ENCODE assay signal across 7 cellular contexts in the genomic region with DNA sequence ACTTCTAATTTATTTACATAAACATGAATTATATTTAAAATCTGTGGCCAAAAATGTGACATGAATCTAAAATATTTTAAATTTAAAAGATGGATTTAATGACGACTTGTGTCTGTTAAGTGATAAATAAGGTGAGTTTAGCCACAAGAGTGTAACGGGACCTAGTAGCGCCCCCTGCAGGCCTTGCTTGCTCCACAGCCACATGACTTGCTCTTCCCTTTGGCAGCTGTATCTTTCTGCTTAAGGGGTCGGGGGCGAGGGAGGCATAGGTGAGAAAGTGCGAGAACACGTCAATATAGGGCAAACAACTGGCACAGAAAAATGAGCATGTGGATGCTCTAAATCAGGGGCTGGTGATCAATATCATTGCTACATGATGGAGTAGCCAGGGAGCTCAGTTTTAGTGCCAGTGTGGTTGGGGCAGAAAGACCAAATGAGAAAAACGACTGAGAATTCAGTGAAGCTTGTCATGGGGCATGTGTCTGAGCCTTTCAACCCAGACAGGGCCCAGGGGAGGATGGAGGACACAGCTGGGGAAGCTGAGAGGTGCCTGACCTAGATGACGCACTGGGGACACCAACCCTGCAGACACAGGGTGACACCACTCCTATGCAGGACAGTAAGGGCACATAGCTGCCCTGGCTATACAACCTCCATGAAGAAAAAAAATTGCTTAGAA. TPM values are rescaled to one million over a fixed set of nuclear protein-coding genes. Genes with fewer than 3 reads are reported as not detected.
A peak's percentile ranks its signal among the peaks of the same experiment; 100 is the strongest.
DNase-seq lines count a peak whose midpoint lies in the region; ATAC-seq and TF ChIP-seq lines count a peak whose summit lies in the region.

No MANE protein-coding gene starts in this region.

- peak; percentile 66 for TF ChIP-seq CTCF in GM10266 (IDR thresholded peaks at IDR 0.05; ENCODE audit: control insufficient read depth, insufficient read depth, low read depth, missing control alignments)
- peak; percentile 84 for TF ChIP-seq CTCF in Loucy (conservative IDR thresholded peaks at IDR 0.05; ENCODE audit: low read length)
- peak; percentile 97 for TF ChIP-seq CTCF in endodermal cell (conservative IDR thresholded peaks at IDR 0.05)
- TF ChIP-seq CTCF in nephron progenitor cell (IDR thresholded peaks at IDR 0.05), result peak; percentile 70
- peak; percentile 29 for TF ChIP-seq CTCF in thoracic aorta (IDR thresholded peaks at IDR 0.05)

- H3K4me1 Mint-ChIP-seq in activated CD4-positive, alpha-beta T cell treated with anti-CD3 and anti-CD28 coated beads, Interleukin-2, amount 10 ng/mL, durations not matched to agents 7 days and 5 days, result no peaks in the 10 kb centered on the region
- H3K4me1 Mint-ChIP-seq in endodermal cell, result no peaks in the 10 kb centered on the region
- no peaks in the 10 kb centered on the region for H3K4me1 Mint-ChIP-seq in nephron progenitor cell

- H3K9ac ChIP-seq in Loucy (ENCODE audit: low read depth, low read length, poor library complexity, severe bottlenecking) (no peak overlapping the region), endodermal cell (ENCODE audit: extremely low read depth, low read length, poor library complexity, severe bottlenecking) (no peak overlapping the region)

- POLR2A ChIA-PET in activated CD4-positive, alpha-beta T cell treated with anti-CD3 and anti-CD28 coated beads, Interleukin-2, amount 10 ng/mL, durations not matched to agents 7 days and 5 days (lab: Charles Lee), result no interaction called here

- H3K27me3 Mint-ChIP-seq in activated CD4-positive, alpha-beta T cell treated with anti-CD3 and anti-CD28 coated beads, Interleukin-2, amount 10 ng/mL, durations not matched to agents 7 days and 5 days, result no peaks in the 10 kb centered on the region
- no peaks in the 10 kb centered on the region for H3K27me3 Mint-ChIP-seq in endodermal cell (ENCODE audit: insufficient read depth)
- peaks cover 2% of the 10 kb centered on the region for H3K27me3 Mint-ChIP-seq in nephron progenitor cell (ENCODE audit: low read depth, poor library complexity)

- no peaks in the 10 kb centered on the region for H3K9me2 ChIP-seq in Loucy (replicated peaks; ENCODE audit: low read depth, low read length)

- no peaks in the 10 kb centered on the region for H3F3A ChIP-seq in Loucy (ENCODE audit: low read depth)

- H3K9me3 ChIP-seq in Loucy (ENCODE audit: insufficient read depth, low read depth, low read length) (no peaks in the 10 kb centered on the region), endodermal cell (ENCODE audit: control insufficient read depth, low read length) (no peaks in the 10 kb centered on the region), thoracic aorta (no peaks in the 10 kb centered on the region)

- no peak overlapping the region for H3K27ac Mint-ChIP-seq in activated CD4-positive, alpha-beta T cell treated with anti-CD3 and anti-CD28 coated beads, Interleukin-2, amount 10 ng/mL, durations not matched to agents 7 days and 5 days
- H3K27ac Mint-ChIP-seq in endodermal cell (no peak overlapping the region), nephron progenitor cell (peak overlapping the region; percentile 11)

- H3K79me2 ChIP-seq in Loucy (ENCODE audit: insufficient read depth, low read length), result no peaks in the 10 kb centered on the region

- H3K4me1 ChIP-seq in Loucy (ENCODE audit: insufficient read depth, low read length, poor library complexity, severe bottlenecking), result no peaks in the 10 kb centered on the region
- H3K4me1 ChIP-seq in endodermal cell (ENCODE audit: control insufficient read depth, insufficient read depth, low read length), result no peaks in the 10 kb centered on the region
- H3K4me1 ChIP-seq in thoracic aorta (ENCODE audit: control insufficient read depth in 1 of 2, low read depth in 2 of 2), result no peaks in the 10 kb centered on the region

- H2AFZ ChIP-seq in Loucy (ENCODE audit: low read length), result no peak overlapping the region

- no peak overlapping the region for H3K4me3 Mint-ChIP-seq in activated CD4-positive, alpha-beta T cell treated with anti-CD3 and anti-CD28 coated beads, Interleukin-2, amount 10 ng/mL, durations not matched to agents 7 days and 5 days
- H3K4me3 Mint-ChIP-seq in endodermal cell (no peak overlapping the region), nephron progenitor cell (no peak overlapping the region)

- H3K9me3 Mint-ChIP-seq in activated CD4-positive, alpha-beta T cell treated with anti-CD3 and anti-CD28 coated beads, Interleukin-2, amount 10 ng/mL, durations not matched to agents 7 days and 5 days, result no peaks in the 10 kb centered on the region
- H3K9me3 Mint-ChIP-seq in endodermal cell (no peaks in the 10 kb centered on the region), nephron progenitor cell (no peaks in the 10 kb centered on the region)

- no peak overlapping the region for H3K27ac ChIP-seq in endodermal cell (ENCODE audit: low read depth, low read length)
- H3K27ac ChIP-seq in thoracic aorta, result no peak overlapping the region

- peaks cover 48% of the 10 kb centered on the region for H3K36me3 Mint-ChIP-seq in activated CD4-positive, alpha-beta T cell treated with anti-CD3 and anti-CD28 coated beads, Interleukin-2, amount 10 ng/mL, durations not matched to agents 7 days and 5 days (ENCODE audit: low read depth)
- peaks cover 71% of the 10 kb centered on the region for H3K36me3 Mint-ChIP-seq in endodermal cell (ENCODE audit: low read depth)
- H3K36me3 Mint-ChIP-seq in nephron progenitor cell (ENCODE audit: low read depth), result peaks cover 90% of the 10 kb centered on the region

- DNase-seq in GM10266 (ENCODE audit: extremely low spot score) (peak; percentile 31), endodermal cell (peak; percentile 94), nephron progenitor cell (peak; percentile 70), thoracic aorta (ENCODE audit: low spot score) (no peak)
- DNase-seq in activated CD4-positive, alpha-beta T cell treated with anti-CD3 and anti-CD28 coated beads, Interleukin-2, amount 10 ng/mL, durations not matched to agents 7 days and 5 days, result peak; percentile 65

- WGBS in endodermal cell (ENCODE audit: insufficient coverage in 1 of 2, insufficient read length in 1 of 2), 2 experiments, result 67 to 71% methylated on average over 6 to 9 of the region's 9 CpGs

- H3K27me3 ChIP-seq in Loucy (ENCODE audit: insufficient read depth, low read length, poor library complexity, severe bottlenecking) (no peaks in the 10 kb centered on the region), endodermal cell (ENCODE audit: control insufficient read depth, insufficient read depth, low read length, poor library complexity, severe bottlenecking) (no peaks in the 10 kb centered on the region), thoracic aorta (replicated peaks; ENCODE audit: insufficient read depth) (no peaks in the 10 kb centered on the region)

- ATAC-seq in thoracic aorta (ENCODE audit: insufficient number of reproducible peaks, low FRiP score, low read depth) (no peak), GM19324 (IDR thresholded peaks at IDR 0.05; ENCODE audit: low FRiP score, unreplicated experiment) (no peak)

- H3K4me2 ChIP-seq in Loucy (ENCODE audit: low read depth, low read length, poor library complexity, severe bottlenecking), result no peak overlapping the region

- CTCF ChIA-PET in activated CD4-positive, alpha-beta T cell treated with anti-CD3 and anti-CD28 coated beads, Interleukin-2, amount 10 ng/mL, durations not matched to agents 7 days and 5 days (lab: Charles Lee), result interaction anchor here (0.8 to 1.3 kb wide), 3 partner anchors 8 to 25 kb away, joined by 3 to 5 read pairs (median 3); no protein-coding TSS in a partner anchor

- H4K20me1 ChIP-seq in Loucy (ENCODE audit: insufficient read depth, low read length, poor library complexity, severe bottlenecking), result peaks cover 2% of the 10 kb centered on the region

- H3K4me3 ChIP-seq in Loucy (ENCODE audit: low read length, poor library complexity, severe bottlenecking) (no peak overlapping the region), endodermal cell (ENCODE audit: low read length) (no peak overlapping the region), thoracic aorta (no peak overlapping the region)

- H3K36me3 ChIP-seq in Loucy (ENCODE audit: insufficient read depth, low read length) (peaks cover 78% of the 10 kb centered on the region; the same call in 1 of the 2 replicates), endodermal cell (ENCODE audit: control insufficient read depth, insufficient read depth, low read length) (peaks cover 82% of the 10 kb centered on the region), thoracic aorta (peaks cover 20% of the 10 kb centered on the region)

RNA-seq across cellular contexts. Expression of gene PAXIP1, which starts 49.8 kb away (rescaled TPM):
- 10 to 100 TPM; 30.4 to 32.7 TPM for total RNA-seq in activated CD4-positive, alpha-beta T cell treated with anti-CD3 and anti-CD28 coated beads, Interleukin-2, amount 10 ng/mL, durations not matched to agents 7 days and 5 days
- 10 to 100 TPM; 33.4 to 35.0 TPM for total RNA-seq in endodermal cell
- 23.3 TPM for polyA plus RNA-seq in endodermal cell (2013, experiment 1 of 2)
- polyA plus RNA-seq in endodermal cell (2013, experiment 2 of 2), result 23.3 TPM
- total RNA-seq in thoracic aorta, result 10 to 100 TPM; 12.0 to 13.0 TPM

Comparison
In these comparisons a context has a peak if more than half of its experiments do, and no peak if none do; other contexts are left out.
1. CTCF ChIP-seq: peak in every context shown above with its lines; median percentile 97 in endodermal cell; 84 in Loucy; 70 in nephron progenitor cell; 66 in GM10266; 29 in thoracic aorta.